ENCODE assay signal across 16 cellular contexts in the genomic region with DNA sequence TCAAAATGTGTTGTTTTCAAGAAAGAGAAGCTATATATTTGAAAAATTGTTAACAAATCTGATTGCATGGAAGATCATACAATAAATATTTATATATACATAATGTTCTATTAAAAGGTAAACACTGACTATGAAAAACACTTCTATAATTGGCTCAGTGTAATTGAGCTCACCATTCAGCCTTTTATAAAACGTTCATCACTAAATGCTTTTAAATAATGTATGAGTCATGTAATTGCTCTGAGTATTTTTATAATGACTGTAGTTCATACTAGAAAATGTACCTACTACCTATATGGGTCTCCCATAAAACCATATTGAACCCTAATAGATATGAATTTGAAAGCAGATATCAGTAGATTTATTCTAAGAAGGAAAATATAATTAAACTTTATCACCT.
DNase-seq lines count a peak whose midpoint lies in the region; ATAC-seq and TF ChIP-seq lines count a peak whose summit lies in the region.
"Had no signal": no experiment of that assay in that cellular context is flagged by ENCODE, and none has a peak within 500 bp of the region (broad histone marks: within the 10 kb centered on the region; RNA-seq: fewer than 3 reads in every experiment).

No MANE protein-coding gene starts in this region.

- H3K9me3 Mint-ChIP-seq in MCF 10A (ENCODE audit: unreplicated experiment) (no peaks in the 10 kb centered on the region), natural killer cell (peaks cover 0 to 3% of the 10 kb centered on the region in 2 donors)
- H3K9me3 Mint-ChIP-seq: T-helper 1 cell treated with Interleukin-12 subunit alpha and Interleukin-12 subunit beta and Interleukin-4 antibody, amounts not matched to agents 30 μg/mL and 1 μg/mL, for 36 hours had no signal

- no peak for TF ChIP-seq CTCF in MCF 10A (IDR thresholded peaks at IDR 0.05; ENCODE audit: unreplicated experiment)
- TF ChIP-seq CTCF in natural killer cell (IDR thresholded peaks at IDR 0.05) = no peak

- no peaks in the 10 kb centered on the region for H3K4me1 Mint-ChIP-seq in MCF 10A (ENCODE audit: insufficient read depth, unreplicated experiment)
- no peaks in the 10 kb centered on the region for H3K4me1 Mint-ChIP-seq in natural killer cell
- H3K4me1 Mint-ChIP-seq: CD4-positive, alpha-beta memory T cell had no signal

- H3K36me3 Mint-ChIP-seq in MCF 10A (ENCODE audit: insufficient read depth, unreplicated experiment) = no peaks in the 10 kb centered on the region
- H3K36me3 Mint-ChIP-seq in natural killer cell = no peaks in the 10 kb centered on the region
- H3K36me3 Mint-ChIP-seq: CD4-positive, alpha-beta memory T cell had no signal

- ATAC-seq in sciatic nerve = no peak
- no peak for ATAC-seq in natural killer cell
- ATAC-seq: Panc1 had no signal

- intact Hi-C loops in sciatic nerve (cut with DNase I) = no loop called here
- intact Hi-C loops in MCF 10A (cut with micrococcal nuclease) = no loop called here
- intact Hi-C loops in natural killer cell (cut with micrococcal nuclease) = no loop called here

- CTCF ChIA-PET in MCF 10A (lab: Yijun Ruan, JAX) = interaction anchor here (0.6 to 0.9 kb wide), 2 partner anchors 12 to 174 kb away, joined by 3 read pairs; no protein-coding TSS in a partner anchor

- POLR2A ChIA-PET in MCF 10A (lab: Yijun Ruan, JAX) = no interaction called here

- H3K27me3 Mint-ChIP-seq in MCF 10A (ENCODE audit: insufficient read depth, unreplicated experiment) = no peaks in the 10 kb centered on the region
- H3K27me3 Mint-ChIP-seq in natural killer cell (ENCODE audit: low read depth in 2 of 2) = no peaks in the 10 kb centered on the region
- H3K27me3 Mint-ChIP-seq: CD4-positive, alpha-beta memory T cell had no signal

- DNase-seq in DMS153 treated with DMSO at 0.1 percent for 48 hours (lab: John Stamatoyannopoulos, UW; ENCODE audit: unreplicated experiment) (peak; percentile 19), NCI-H146 (lab: John Stamatoyannopoulos, UW) (peak; percentile 82), NCI-H774 (lab: John Stamatoyannopoulos, UW) (peak; percentile 64), myocyte (ENCODE audit: low read depth) (peak; percentile 50), sciatic nerve (ENCODE audit: low spot score) (no peak), MCF 10A (ENCODE audit: unreplicated experiment) (no peak), natural killer cell (no peak)
- DNase-seq: ACHN; CD4-positive, alpha-beta memory T cell; DMS 273 treated with DMSO at 0.1 percent for 48 hours; Karpas-422; NCI-H187 treated with DMSO at 0.1 percent for 48 hours; NCI-H524 treated with DMSO at 0.1 percent for 48 hours; SHP77 treated with DMSO at 0.1 percent for 48 hours had no signal

- BruUV-seq in MCF 10A (replicated peaks; lab: Mats Ljungman, UMichigan) = no TSS peak

- H3K27ac Mint-ChIP-seq in MCF 10A (ENCODE audit: low read depth, unreplicated experiment) = no peak overlapping the region
- H3K27ac Mint-ChIP-seq in natural killer cell = no peak overlapping the region
- H3K27ac Mint-ChIP-seq: CD4-positive, alpha-beta memory T cell; T-helper 1 cell treated with Interleukin-12 subunit alpha and Interleukin-12 subunit beta and Interleukin-4 antibody, amounts not matched to agents 30 μg/mL and 1 μg/mL, for 36 hours had no signal

- H3K4me3 Mint-ChIP-seq in MCF 10A (ENCODE audit: unreplicated experiment) (no peak overlapping the region), natural killer cell (no peak overlapping the region)
- H3K4me3 Mint-ChIP-seq: CD4-positive, alpha-beta memory T cell; T-helper 1 cell treated with Interleukin-12 subunit alpha and Interleukin-12 subunit beta and Interleukin-4 antibody, amounts not matched to agents 30 μg/mL and 1 μg/mL, for 36 hours had no signal

Comparison
In these comparisons a context has a peak if more than half of its experiments do, and no peak if none do; other contexts are left out.
1. DNase-seq: peak in DMS153 treated with DMSO at 0.1 percent for 48 hours (single experiment), NCI-H146 (single experiment), NCI-H774 (single experiment) and myocyte (single experiment); none in sciatic nerve (single experiment), MCF 10A (single experiment) and natural killer cell (single experiment).